ENCODE assay signal across 19 cellular contexts in the genomic region with DNA sequence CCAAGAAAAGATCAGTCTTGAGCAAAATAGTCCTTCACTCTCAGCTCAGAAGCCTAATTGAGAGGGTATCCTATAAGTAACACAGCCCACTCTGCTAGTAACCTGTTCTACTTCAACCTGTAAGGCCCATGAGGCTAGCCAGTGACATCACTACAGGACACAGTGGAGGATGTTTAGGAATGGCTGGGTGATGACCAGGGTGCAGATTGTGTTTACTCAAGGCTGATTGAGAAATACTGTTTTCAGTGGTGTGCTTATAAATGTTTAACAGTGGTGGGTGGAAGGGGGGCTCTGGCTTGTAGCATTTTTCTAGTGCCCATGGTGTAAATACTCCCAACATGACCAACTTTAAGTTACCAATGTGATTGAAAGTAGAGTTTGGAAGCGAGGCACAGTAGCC.
DNase-seq lines count a peak whose midpoint lies in the region; ATAC-seq, FAIRE-seq and TF ChIP-seq lines count a peak whose summit lies in the region.
"Had no signal": no experiment of that assay in that cellular context is flagged by ENCODE, and none has a peak within 500 bp of the region (broad histone marks: within the 10 kb centered on the region; RNA-seq: fewer than 3 reads in every experiment).

No MANE protein-coding gene starts in this region.

- no peak overlapping the region for H3K9ac ChIP-seq in liver (ENCODE audit: low read depth in 1 of 2, low read length in 2 of 2)

- H3K4me3 ChIP-seq in bronchial epithelial cell (ENCODE audit: low read depth, low read length) (no peak overlapping the region), liver (ENCODE audit: low read depth in 1 of 3, low read length in 3 of 3) (no peak overlapping the region), gastrocnemius medialis (no peak overlapping the region)

- 67% methylated on average over 1 of the region's 1 CpG for WGBS in liver

- in situ Hi-C loops in gastrocnemius medialis (cut with MboI; ENCODE audit: low sequenced_read_pairs in 4 of 4): no loop called here

- DNase-seq in HuH-7 (ENCODE audit: low spot score) (peak; percentile 68), bronchial epithelial cell (ENCODE audit: low read depth) (peak; percentile 56), gastrocnemius medialis (no peak), putamen (ENCODE audit: low spot score) (no peak), ureter (ENCODE audit: low spot score) (no peak), T-helper 1 cell (no peak)
- DNase-seq: EL, GF-D8, MM.1S, NCI-H1048, NCI-H1417 treated with DMSO at 0.1 percent for 48 hours, NCI-H187, NCI-H446, NCI-H526, OCI-M1 had no signal

- H3K36me3 ChIP-seq in bronchial epithelial cell (ENCODE audit: control insufficient read depth, insufficient read depth, low read length) (no peaks in the 10 kb centered on the region), liver (ENCODE audit: control insufficient read depth in 4 of 4, insufficient read depth in 3 of 4, low read depth in 1 of 4, low read length in 3 of 4) (peaks cover 0 to 2% (median 0%) of the 10 kb centered on the region in 4 donors), gastrocnemius medialis (no peaks in the 10 kb centered on the region)

- no peak for TF ChIP-seq POLR2A in gastrocnemius medialis (IDR thresholded peaks at IDR 0.05)

- H3K27ac ChIP-seq in liver (ENCODE audit: low read depth in 1 of 2, low read length in 2 of 2) (peak overlapping the region; percentile 76 to 77), gastrocnemius medialis (peak overlapping the region; percentile 37 to 81 (median 60))

- H3K9me3 ChIP-seq in liver (ENCODE audit: control insufficient read depth in 4 of 4, low read length in 3 of 4) (no peaks in the 10 kb centered on the region), gastrocnemius medialis (no peaks in the 10 kb centered on the region)

- intact Hi-C loops in gastrocnemius medialis (cut with DNase I; ENCODE audit: low total_unique reads): no loop called here

- TF ChIP-seq CTCF in bronchial epithelial cell (IDR thresholded peaks at IDR 0.05; ENCODE audit: insufficient read depth, low read length, severe bottlenecking) (no peak), liver (IDR thresholded peaks at IDR 0.05; ENCODE audit: low read depth, low read length, missing input control) (no peak), gastrocnemius medialis (IDR thresholded peaks at IDR 0.05 in 4 of 5, conservative IDR thresholded peaks at IDR 0.05 in 1 of 5) (no peak)

- ATAC-seq in gastrocnemius medialis: no peak
- no peak for ATAC-seq in HG03095 (IDR thresholded peaks at IDR 0.05; ENCODE audit: unreplicated experiment)

- FAIRE-seq in bronchial epithelial cell (lab: Jason Lieb, UNC): no peak
- FAIRE-seq: D721Med, GM19239 had no signal

- H3K27me3 ChIP-seq in bronchial epithelial cell (ENCODE audit: control insufficient read depth, insufficient read depth, low read length) (no peaks in the 10 kb centered on the region), liver (ENCODE audit: control insufficient read depth in 4 of 4, insufficient read depth in 4 of 4, low read length in 3 of 4) (no peaks in the 10 kb centered on the region), gastrocnemius medialis (no peaks in the 10 kb centered on the region)

- TF ChIP-seq RAD21 in liver (IDR thresholded peaks at IDR 0.05): peak; percentile 30 to 40

- H3K4me1 ChIP-seq in liver (ENCODE audit: control insufficient read depth in 4 of 4, insufficient read depth in 4 of 4, low read length in 3 of 4) (peaks cover 6 to 56% (median 41%) of the 10 kb centered on the region in 4 donors), gastrocnemius medialis (peaks cover 50 to 58% of the 10 kb centered on the region in 2 donors)

TF ChIP-seq in liver, 16 proteins besides CTCF, POLR2A, EP300 and RAD21:
- no peak for TF ChIP-seq EGR1 (IDR thresholded peaks at IDR 0.05; ENCODE audit: low read depth in 2 of 2)
- TF ChIP-seq YY1 (IDR thresholded peaks at IDR 0.05): peak; percentile 71
- TF ChIP-seq, protein P1, sequence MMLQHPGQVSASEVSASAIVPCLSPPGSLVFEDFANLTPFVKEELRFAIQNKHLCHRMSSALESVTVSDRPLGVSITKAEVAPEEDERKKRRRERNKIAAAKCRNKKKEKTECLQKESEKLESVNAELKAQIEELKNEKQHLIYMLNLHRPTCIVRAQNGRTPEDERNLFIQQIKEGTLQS (IDR thresholded peaks at IDR 0.05): peak; percentile 61
- TF ChIP-seq GABPA (IDR thresholded peaks at IDR 0.05 in 1 of 2, conservative IDR thresholded peaks at IDR 0.05 in 1 of 2): no peak
- no peak for TF ChIP-seq TAF1 (conservative IDR thresholded peaks at IDR 0.05)
- TF ChIP-seq RXRA (IDR thresholded peaks at IDR 0.05): peak; percentile 28 to 77
- peak in 1 of 2 donors; percentile 64 for TF ChIP-seq JUND (IDR thresholded peaks at IDR 0.05)
- TF ChIP-seq, protein P2, sequence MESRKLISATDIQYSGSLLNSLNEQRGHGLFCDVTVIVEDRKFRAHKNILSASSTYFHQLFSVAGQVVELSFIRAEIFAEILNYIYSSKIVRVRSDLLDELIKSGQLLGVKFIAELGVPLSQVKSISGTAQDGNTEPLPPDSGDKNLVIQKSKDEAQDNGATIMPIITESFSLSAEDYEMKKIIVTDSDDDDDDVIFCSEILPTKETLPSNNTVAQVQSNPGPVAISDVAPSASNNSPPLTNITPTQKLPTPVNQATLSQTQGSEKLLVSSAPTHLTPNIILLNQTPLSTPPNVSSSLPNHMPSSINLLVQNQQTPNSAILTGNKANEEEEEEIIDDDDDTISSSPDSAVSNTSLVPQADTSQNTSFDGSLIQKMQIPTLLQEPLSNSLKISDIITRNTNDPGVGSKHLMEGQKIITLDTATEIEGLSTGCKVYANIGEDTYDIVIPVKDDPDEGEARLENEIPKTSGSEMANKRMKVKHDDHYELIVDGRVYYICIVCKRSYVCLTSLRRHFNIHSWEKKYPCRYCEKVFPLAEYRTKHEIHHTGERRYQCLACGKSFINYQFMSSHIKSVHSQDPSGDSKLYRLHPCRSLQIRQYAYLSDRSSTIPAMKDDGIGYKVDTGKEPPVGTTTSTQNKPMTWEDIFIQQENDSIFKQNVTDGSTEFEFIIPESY (IDR thresholded peaks at IDR 0.05): no peak
- TF ChIP-seq SP1 (IDR thresholded peaks at IDR 0.05): peak; percentile 46
- peak; percentile 96 for TF ChIP-seq FOXA1 (IDR thresholded peaks at IDR 0.05)
- peak; percentile 69 to 78 for TF ChIP-seq HNF4A (conservative IDR thresholded peaks at IDR 0.05)
- TF ChIP-seq FOXA2 (IDR thresholded peaks at IDR 0.05): peak; percentile 96
- TF ChIP-seq NR2F2 (IDR thresholded peaks at IDR 0.05): no peak
- TF ChIP-seq, protein P3, sequence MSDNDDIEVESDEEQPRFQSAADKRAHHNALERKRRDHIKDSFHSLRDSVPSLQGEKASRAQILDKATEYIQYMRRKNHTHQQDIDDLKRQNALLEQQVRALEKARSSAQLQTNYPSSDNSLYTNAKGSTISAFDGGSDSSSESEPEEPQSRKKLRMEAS (IDR thresholded peaks at IDR 0.05): peak; percentile 18
- TF ChIP-seq, protein P4, sequence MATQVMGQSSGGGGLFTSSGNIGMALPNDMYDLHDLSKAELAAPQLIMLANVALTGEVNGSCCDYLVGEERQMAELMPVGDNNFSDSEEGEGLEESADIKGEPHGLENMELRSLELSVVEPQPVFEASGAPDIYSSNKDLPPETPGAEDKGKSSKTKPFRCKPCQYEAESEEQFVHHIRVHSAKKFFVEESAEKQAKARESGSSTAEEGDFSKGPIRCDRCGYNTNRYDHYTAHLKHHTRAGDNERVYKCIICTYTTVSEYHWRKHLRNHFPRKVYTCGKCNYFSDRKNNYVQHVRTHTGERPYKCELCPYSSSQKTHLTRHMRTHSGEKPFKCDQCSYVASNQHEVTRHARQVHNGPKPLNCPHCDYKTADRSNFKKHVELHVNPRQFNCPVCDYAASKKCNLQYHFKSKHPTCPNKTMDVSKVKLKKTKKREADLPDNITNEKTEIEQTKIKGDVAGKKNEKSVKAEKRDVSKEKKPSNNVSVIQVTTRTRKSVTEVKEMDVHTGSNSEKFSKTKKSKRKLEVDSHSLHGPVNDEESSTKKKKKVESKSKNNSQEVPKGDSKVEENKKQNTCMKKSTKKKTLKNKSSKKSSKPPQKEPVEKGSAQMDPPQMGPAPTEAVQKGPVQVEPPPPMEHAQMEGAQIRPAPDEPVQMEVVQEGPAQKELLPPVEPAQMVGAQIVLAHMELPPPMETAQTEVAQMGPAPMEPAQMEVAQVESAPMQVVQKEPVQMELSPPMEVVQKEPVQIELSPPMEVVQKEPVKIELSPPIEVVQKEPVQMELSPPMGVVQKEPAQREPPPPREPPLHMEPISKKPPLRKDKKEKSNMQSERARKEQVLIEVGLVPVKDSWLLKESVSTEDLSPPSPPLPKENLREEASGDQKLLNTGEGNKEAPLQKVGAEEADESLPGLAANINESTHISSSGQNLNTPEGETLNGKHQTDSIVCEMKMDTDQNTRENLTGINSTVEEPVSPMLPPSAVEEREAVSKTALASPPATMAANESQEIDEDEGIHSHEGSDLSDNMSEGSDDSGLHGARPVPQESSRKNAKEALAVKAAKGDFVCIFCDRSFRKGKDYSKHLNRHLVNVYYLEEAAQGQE (IDR thresholded peaks at IDR 0.05): no peak
- TF ChIP-seq HNF4G (IDR thresholded peaks at IDR 0.05): no peak
TF ChIP-seq in liver: peak in this region for 9.

Comparison
In these comparisons a context has a peak if more than half of its experiments do, and no peak if none do; other contexts are left out.
1. DNase-seq: peak in HuH-7 (single experiment) and bronchial epithelial cell (single experiment); none in gastrocnemius medialis (0 of 2), putamen (single experiment), ureter (single experiment) and T-helper 1 cell (0 of 5).